ENCODE assay signal across 9 cellular contexts in genomic region chr11:3920148-3920852, GRCh38.
DNase-seq lines count a peak whose midpoint lies in the region; ATAC-seq and TF ChIP-seq lines count a peak whose summit lies in the region.
"Had no signal": no experiment of that assay in that cellular context is flagged by ENCODE, and none has a peak within 500 bp of the region (broad histone marks: within the 10 kb centered on the region; RNA-seq: fewer than 3 reads in every experiment).

No MANE protein-coding gene starts in this region.

- POLR2A ChIA-PET in MCF 10A (lab: Yijun Ruan, JAX): interaction anchor here (0.7 kb wide), 1 partner anchor 65 kb away, joined by 4 read pairs; no protein-coding TSS in a partner anchor

- no peaks in the 10 kb centered on the region for H3K9me3 Mint-ChIP-seq in MCF 10A (ENCODE audit: unreplicated experiment)
- H3K9me3 Mint-ChIP-seq in stimulated activated naive CD8-positive, alpha-beta T cell treated with anti-CD3 and anti-CD28 coated beads, Interleukin-15, Interleukin-2, amounts not matched to agents 100 ng/mL and 50 ng/mL, for 24 hours: no peaks in the 10 kb centered on the region

- ATAC-seq in left lung (peak; percentile 75), GM21737 (IDR thresholded peaks at IDR 0.05; ENCODE audit: unreplicated experiment) (no peak)

- H3K27me3 ChIP-seq in breast epithelium (no peaks in the 10 kb centered on the region), left lung (no peaks in the 10 kb centered on the region)
- H3K27me3 ChIP-seq: BLaER1 had no signal

- TF ChIP-seq CTCF in MCF 10A (IDR thresholded peaks at IDR 0.05; ENCODE audit: unreplicated experiment): no peak
- no peak for TF ChIP-seq CTCF in breast epithelium (IDR thresholded peaks at IDR 0.05)
- TF ChIP-seq CTCF in left lung (IDR thresholded peaks at IDR 0.05): no peak

- no peaks in the 10 kb centered on the region for H3K9me3 ChIP-seq in breast epithelium
- H3K9me3 ChIP-seq in left lung: no peaks in the 10 kb centered on the region

- no peaks in the 10 kb centered on the region for H3K27me3 Mint-ChIP-seq in MCF 10A (ENCODE audit: insufficient read depth, unreplicated experiment)
- no peaks in the 10 kb centered on the region for H3K27me3 Mint-ChIP-seq in stimulated activated naive CD8-positive, alpha-beta T cell treated with anti-CD3 and anti-CD28 coated beads, Interleukin-15, Interleukin-2, amounts not matched to agents 100 ng/mL and 50 ng/mL, for 24 hours

- peak; percentile 89 for DNase-seq in MCF 10A (ENCODE audit: unreplicated experiment)
- no peak for DNase-seq in breast epithelium (ENCODE audit: low spot score in 2 of 2)
- peak; percentile 78 to 87 for DNase-seq in NOMO-1 (lab: John Stamatoyannopoulos, UW; ENCODE audit: unreplicated experiment in 2 of 2)
- DNase-seq in activated T-helper 1 cell treated with Interleukin-2 at 50 U/mL for 16 hours (ENCODE audit: low read depth): peak; percentile 48
- DNase-seq in left lung: peak in 1 of 2 donors; percentile 61
- DNase-seq in SHP77 (lab: John Stamatoyannopoulos, UW): no peak

- H3K4me1 ChIP-seq in breast epithelium (no peaks in the 10 kb centered on the region), left lung (peaks cover 0 to 46% of the 10 kb centered on the region in 2 donors)

- H3K27ac ChIP-seq in breast epithelium: no peak overlapping the region
- peak overlapping the region in 1 of 2 donors; percentile 73 for H3K27ac ChIP-seq in left lung
- H3K27ac ChIP-seq: BLaER1 had no signal

- peak overlapping the region; percentile 34 for H3K4me3 Mint-ChIP-seq in MCF 10A (ENCODE audit: unreplicated experiment)
- H3K4me3 Mint-ChIP-seq in stimulated activated naive CD8-positive, alpha-beta T cell treated with anti-CD3 and anti-CD28 coated beads, Interleukin-15, Interleukin-2, amounts not matched to agents 100 ng/mL and 50 ng/mL, for 24 hours: peak overlapping the region; percentile 25

- H3K4me3 ChIP-seq in breast epithelium (no peak overlapping the region), left lung (no peak overlapping the region)
- H3K4me3 ChIP-seq: BLaER1 had no signal

- H3K36me3 Mint-ChIP-seq in MCF 10A (ENCODE audit: insufficient read depth, unreplicated experiment): no peaks in the 10 kb centered on the region
- peaks cover 24% of the 10 kb centered on the region for H3K36me3 Mint-ChIP-seq in stimulated activated naive CD8-positive, alpha-beta T cell treated with anti-CD3 and anti-CD28 coated beads, Interleukin-15, Interleukin-2, amounts not matched to agents 100 ng/mL and 50 ng/mL, for 24 hours (ENCODE audit: low read depth)

- TSS peak; percentile 99 for BruUV-seq in MCF 10A (replicated peaks; lab: Mats Ljungman, UMichigan)

- no peak for TF ChIP-seq POLR2A in breast epithelium (IDR thresholded peaks at IDR 0.05)

- peak overlapping the region; percentile 69 for H3K27ac Mint-ChIP-seq in MCF 10A (ENCODE audit: low read depth, unreplicated experiment)
- peak overlapping the region; percentile 74 for H3K27ac Mint-ChIP-seq in stimulated activated naive CD8-positive, alpha-beta T cell treated with anti-CD3 and anti-CD28 coated beads, Interleukin-15, Interleukin-2, amounts not matched to agents 100 ng/mL and 50 ng/mL, for 24 hours

- peaks cover 7% of the 10 kb centered on the region for H3K4me1 Mint-ChIP-seq in MCF 10A (ENCODE audit: insufficient read depth, unreplicated experiment)
- H3K4me1 Mint-ChIP-seq in stimulated activated naive CD8-positive, alpha-beta T cell treated with anti-CD3 and anti-CD28 coated beads, Interleukin-15, Interleukin-2, amounts not matched to agents 100 ng/mL and 50 ng/mL, for 24 hours (ENCODE audit: low read depth): peaks cover 70% of the 10 kb centered on the region

- intact Hi-C loops in MCF 10A (cut with micrococcal nuclease) (loop anchor here (1.0 kb wide), 1 partner anchor 65 kb away; the partner anchor contains the start of gene STIM1), breast epithelium (cut with DNase I; ENCODE audit: low total_unique reads) (no loop called here), left lung (cut with DNase I) (no loop called here)

- H3K36me3 ChIP-seq in breast epithelium (no peaks in the 10 kb centered on the region), left lung (no peaks in the 10 kb centered on the region)
- H3K36me3 ChIP-seq: BLaER1 had no signal

- CTCF ChIA-PET in MCF 10A (lab: Yijun Ruan, JAX): interaction anchor here (0.6 kb wide), 1 partner anchor 62 kb away, joined by 5 read pairs; no protein-coding TSS in a partner anchor

Comparison
In these comparisons a context has a peak if more than half of its experiments do, and no peak if none do; other contexts are left out.
1. DNase-seq: peak in MCF 10A (single experiment), NOMO-1 (2 of 2) and activated T-helper 1 cell treated with Interleukin-2 at 50 U/mL for 16 hours (single experiment); none in breast epithelium (0 of 2) and SHP77 (0 of 2).